In genomic region chr2:98608962-98609604, GRCh38 we compare ENCODE assay signal across 8 cellular contexts. TPM values are rescaled to one million over a fixed set of nuclear protein-coding genes. Genes with fewer than 3 reads are reported as not detected.
DNase-seq lines count a peak whose midpoint lies in the region; ATAC-seq and TF ChIP-seq lines count a peak whose summit lies in the region.

No MANE protein-coding gene starts in this region.

- intact Hi-C loops in posterior vena cava (cut with DNase I), result loop anchor here (10.0 kb wide), 1 partner anchor 194 kb away; no protein-coding TSS in a partner anchor

- peak overlapping the region; percentile 95 for H3K27ac ChIP-seq in brain microvascular endothelial cell

- H3K4me3 ChIP-seq in MG63 (peak overlapping the region; percentile 94), brain microvascular endothelial cell (ENCODE audit: low read depth, low read length) (peak overlapping the region; percentile 95)

- CTCF ChIA-PET in activated naive CD4-positive, alpha-beta T cell treated with anti-CD3 and anti-CD28 coated beads, Interleukin-2, amount 10 ng/mL, durations not matched to agents 7 days and 5 days (lab: Charles Lee), result interaction anchor here (0.7 kb wide), 1 partner anchor 145 kb away, joined by 3 read pairs; no protein-coding TSS in a partner anchor

- H3K4me1 Mint-ChIP-seq in activated naive CD4-positive, alpha-beta T cell treated with anti-CD3 and anti-CD28 coated beads, Interleukin-2, amount 10 ng/mL, durations not matched to agents 7 days and 5 days, result peaks cover 59% of the 10 kb centered on the region
- H3K4me1 Mint-ChIP-seq in stimulated activated naive B cell treated with anti-CD40 and anti-IgM and Interleukin-4, amounts not matched to agents 10 μg/mL and 1 μg/mL and 100 μg/mL, for 72 hours, result peaks cover 39 to 61% of the 10 kb centered on the region in 2 donors

- peaks cover 47% of the 10 kb centered on the region for H3K36me3 ChIP-seq in MG63
- H3K36me3 ChIP-seq in brain microvascular endothelial cell (replicated peaks), result peaks cover 20% of the 10 kb centered on the region

- H3K9me3 Mint-ChIP-seq in activated naive CD4-positive, alpha-beta T cell treated with anti-CD3 and anti-CD28 coated beads, Interleukin-2, amount 10 ng/mL, durations not matched to agents 7 days and 5 days, result no peaks in the 10 kb centered on the region
- no peaks in the 10 kb centered on the region for H3K9me3 Mint-ChIP-seq in stimulated activated naive B cell treated with anti-CD40 and anti-IgM and Interleukin-4, amounts not matched to agents 10 μg/mL and 1 μg/mL and 100 μg/mL, for 72 hours

- H3K36me3 Mint-ChIP-seq in activated naive CD4-positive, alpha-beta T cell treated with anti-CD3 and anti-CD28 coated beads, Interleukin-2, amount 10 ng/mL, durations not matched to agents 7 days and 5 days, result peaks cover 30% of the 10 kb centered on the region
- H3K36me3 Mint-ChIP-seq in stimulated activated naive B cell treated with anti-CD40 and anti-IgM and Interleukin-4, amounts not matched to agents 10 μg/mL and 1 μg/mL and 100 μg/mL, for 72 hours, result peaks cover 17 to 22% of the 10 kb centered on the region in 2 donors

- H3K27me3 Mint-ChIP-seq in activated naive CD4-positive, alpha-beta T cell treated with anti-CD3 and anti-CD28 coated beads, Interleukin-2, amount 10 ng/mL, durations not matched to agents 7 days and 5 days, result peaks cover 5% of the 10 kb centered on the region
- H3K27me3 Mint-ChIP-seq in stimulated activated naive B cell treated with anti-CD40 and anti-IgM and Interleukin-4, amounts not matched to agents 10 μg/mL and 1 μg/mL and 100 μg/mL, for 72 hours, result no peaks in the 10 kb centered on the region

- no peaks in the 10 kb centered on the region for H3K9me3 ChIP-seq in MG63

- in situ Hi-C loops in brain microvascular endothelial cell (cut with HindIII; ENCODE audit: low pct_ligation_motif_present, low sequenced_read_pairs), result no loop called here

- ATAC-seq in stimulated activated naive B cell treated with anti-CD40 and anti-IgM and Interleukin-4, amounts not matched to agents 10 μg/mL and 1 μg/mL and 100 μg/mL, for 72 hours (replicated peaks), result peak in 1 of 2 donors; percentile 7

- peak overlapping the region; percentile 80 for H3K4me3 Mint-ChIP-seq in activated naive CD4-positive, alpha-beta T cell treated with anti-CD3 and anti-CD28 coated beads, Interleukin-2, amount 10 ng/mL, durations not matched to agents 7 days and 5 days
- peak overlapping the region; percentile 91 to 97 for H3K4me3 Mint-ChIP-seq in stimulated activated naive B cell treated with anti-CD40 and anti-IgM and Interleukin-4, amounts not matched to agents 10 μg/mL and 1 μg/mL and 100 μg/mL, for 72 hours

- TF ChIP-seq CTCF in brain microvascular endothelial cell (IDR thresholded peaks at IDR 0.05; ENCODE audit: low read depth, low read length, missing control alignments), result no peak

- peak overlapping the region; percentile 84 for H3K27ac Mint-ChIP-seq in activated naive CD4-positive, alpha-beta T cell treated with anti-CD3 and anti-CD28 coated beads, Interleukin-2, amount 10 ng/mL, durations not matched to agents 7 days and 5 days
- peak overlapping the region; percentile 97 for H3K27ac Mint-ChIP-seq in stimulated activated naive B cell treated with anti-CD40 and anti-IgM and Interleukin-4, amounts not matched to agents 10 μg/mL and 1 μg/mL and 100 μg/mL, for 72 hours

- no peak for DNase-seq in activated naive CD4-positive, alpha-beta T cell treated with anti-CD3 and anti-CD28 coated beads, Interleukin-2, amount 10 ng/mL, durations not matched to agents 7 days and 5 days
- DNase-seq in activated naive CD4-positive, alpha-beta T cell treated with anti-CD3 and anti-CD28 coated beads, Interleukin-2, amount 50 U/mL, for 16 hours, result no peak
- DNase-seq in MG63 (peak; percentile 8), brain microvascular endothelial cell (peak; percentile 32), inferior parietal cortex (ENCODE audit: extremely low spot score) (peak; percentile 21), SKM-1 (lab: John Stamatoyannopoulos, UW; ENCODE audit: unreplicated experiment) (no peak), posterior vena cava (ENCODE audit: low spot score) (no peak)
- DNase-seq in stimulated activated naive B cell treated with anti-CD40 and anti-IgM and Interleukin-4, amounts not matched to agents 10 μg/mL and 1 μg/mL and 100 μg/mL, for 72 hours, result no peak

- H3K27me3 ChIP-seq in MG63, result no peaks in the 10 kb centered on the region
- no peaks in the 10 kb centered on the region for H3K27me3 ChIP-seq in brain microvascular endothelial cell (replicated peaks)

RNA-seq across cellular contexts. Expression of gene UNC50, which starts 0.7 kb away (rescaled TPM):
- total RNA-seq in MG63 (2014; rRNA removed; shearing (Covaris generic); ENCODE audit: low replicate concordance), result 31.5 and 54.3 TPM in 2 replicates
- total RNA-seq in posterior vena cava, result 10 to 100 TPM; 36.3 to 45.6 TPM

RNA-seq across cellular contexts. Expression of gene COA5, which starts 0.8 kb away (rescaled TPM):
- total RNA-seq in MG63 (2014; rRNA removed; shearing (Covaris generic); ENCODE audit: low replicate concordance), result 28.1 and 42.9 TPM in 2 replicates
- total RNA-seq in posterior vena cava, result 10 to 100 TPM; 19.5 to 25.5 TPM

Comparison
In these comparisons a context has a peak if more than half of its experiments do, and no peak if none do; other contexts are left out.
1. DNase-seq: peak in MG63 (single experiment), brain microvascular endothelial cell (single experiment) and inferior parietal cortex (single experiment); none in activated naive CD4-positive, alpha-beta T cell treated with anti-CD3 and anti-CD28 coated beads, Interleukin-2, amount 10 ng/mL, durations not matched to agents 7 days and 5 days (single experiment), activated naive CD4-positive, alpha-beta T cell treated with anti-CD3 and anti-CD28 coated beads, Interleukin-2, amount 50 U/mL, for 16 hours (single experiment), stimulated activated naive B cell treated with anti-CD40 and anti-IgM and Interleukin-4, amounts not matched to agents 10 μg/mL and 1 μg/mL and 100 μg/mL, for 72 hours (single experiment), SKM-1 (single experiment) and posterior vena cava (single experiment).